Comparison of ENCODE assay signal across 9 cellular contexts in genomic region chr6:89375427-89375868, GRCh38. TPM values are rescaled to one million over a fixed set of nuclear protein-coding genes. Genes with fewer than 3 reads are reported as not detected.
A peak's percentile ranks its signal among the peaks of the same experiment; 100 is the strongest.
DNase-seq lines count a peak whose midpoint lies in the region; ATAC-seq and TF ChIP-seq lines count a peak whose summit lies in the region.
"Had no signal": no experiment of that assay in that cellular context is flagged by ENCODE, and none has a peak within 500 bp of the region (broad histone marks: within the 10 kb centered on the region; RNA-seq: fewer than 3 reads in every experiment).

No MANE protein-coding gene starts in this region.

- H3K9me3 Mint-ChIP-seq in IgD-negative memory B cell: no peaks in the 10 kb centered on the region

- no peak overlapping the region for H3K4me3 Mint-ChIP-seq in IgD-negative memory B cell

- H3K9me3 ChIP-seq in sigmoid colon: no peaks in the 10 kb centered on the region

- peak overlapping the region in 2 of 3 donors; percentile 25 to 41 for H3K27ac Mint-ChIP-seq in IgD-negative memory B cell

- WGBS in sigmoid colon, 2 donors: 32 to 37% methylated on average over 2 of the region's 2 CpGs

- ATAC-seq in GM21717 (IDR thresholded peaks at IDR 0.05; ENCODE audit: unreplicated experiment): peak; percentile 77

- no peak for TF ChIP-seq POLR2A in sigmoid colon (IDR thresholded peaks at IDR 0.05)

- H3K27me3 Mint-ChIP-seq in IgD-negative memory B cell: no peaks in the 10 kb centered on the region

- H3K4me3 ChIP-seq in sigmoid colon: no peak overlapping the region
- H3K4me3 ChIP-seq: SK-N-MC had no signal

- H3K36me3 ChIP-seq in sigmoid colon: no peaks in the 10 kb centered on the region

- H3K36me3 Mint-ChIP-seq in IgD-negative memory B cell: no peaks in the 10 kb centered on the region

- no peaks in the 10 kb centered on the region for H3K27me3 ChIP-seq in sigmoid colon

- intact Hi-C loops in cardiac septum (cut with DNase I) (no loop called here), sigmoid colon (cut with DNase I) (no loop called here)

- H3K4me1 Mint-ChIP-seq in IgD-negative memory B cell: peaks cover 20 to 36% (median 25%) of the 10 kb centered on the region in 3 donors

- no peak for TF ChIP-seq CTCF in sigmoid colon (IDR thresholded peaks at IDR 0.05)

- DNase-seq in Daoy (ENCODE audit: low read depth) (peak; percentile 15), NOMO-1 treated with dmso at 0.1 percent for 144 hours (lab: John Stamatoyannopoulos, UW; ENCODE audit: unreplicated experiment) (peak; percentile 72), activated T-cell treated with anti-CD3 and anti-CD28 coated beads for 48 hours (ENCODE audit: low read depth) (peak; percentile 40), cardiac septum (ENCODE audit: low spot score) (peak; percentile 86), sigmoid colon (no peak)
- peak; percentile 60 for DNase-seq in stimulated activated CD4-positive, alpha-beta T cell treated with anti-CD3 and anti-CD28 coated beads, Interleukin-4, amount 100 ng/mL, for 24 hours

- TF ChIP-seq EP300 in sigmoid colon (IDR thresholded peaks at IDR 0.05): no peak

- no peak overlapping the region for H3K27ac ChIP-seq in sigmoid colon
- H3K27ac ChIP-seq: SK-N-MC had no signal

- peaks cover 0 to 9% (median 4%) of the 10 kb centered on the region in 4 donors for H3K4me1 ChIP-seq in sigmoid colon

RNA-seq across cellular contexts. Expression of gene UBE2J1, which starts 22.9 kb away (rescaled TPM):
- 19.5 and 24.7 TPM in 2 replicates for total RNA-seq in Daoy (2014; rRNA removed; shearing (Covaris generic))
- polyA plus RNA-seq in IgD-negative memory B cell (193 TPM), sigmoid colon (10 to 100 TPM; 31.6 to 50.4 (median 40.8) TPM)
- total RNA-seq in cardiac septum (18.0 TPM), sigmoid colon (10 to 100 TPM; 29.5 to 36.7 (median 33.8) TPM)

RNA-seq across cellular contexts. Expression of gene RRAGD, which starts 36.6 kb away (rescaled TPM):
- total RNA-seq in Daoy (2014; rRNA removed; shearing (Covaris generic)): 8.8 and 9.4 TPM in 2 replicates
- polyA plus RNA-seq in IgD-negative memory B cell (1.0 TPM), sigmoid colon (10 to 100 TPM in 1 of 3 donors, 1 to 10 TPM in 2; 2.8 to 12.0 (median 6.7) TPM)
- total RNA-seq in cardiac septum (90.5 TPM), sigmoid colon (10 to 100 TPM; 11.8 to 19.8 (median 13.3) TPM)

RNA-seq across cellular contexts. Expression of gene ANKRD6, which starts 57.5 kb away (rescaled TPM):
- total RNA-seq in Daoy (2014; rRNA removed; shearing (Covaris generic)): 1.1 and 4.1 TPM in 2 replicates
- 6.6 TPM for polyA plus RNA-seq in IgD-negative memory B cell
- 6.5 TPM for total RNA-seq in cardiac septum
- 10 to 100 TPM in 3 of 4 donors, 1 to 10 TPM in 1; 8.0 to 21.6 (median 17.3) TPM for total RNA-seq in sigmoid colon
- polyA plus RNA-seq in sigmoid colon: 1 to 10 TPM; 1.7 to 4.8 (median 2.3) TPM
